Comparison of ENCODE assay signal across 24 cellular contexts in the genomic region with DNA sequence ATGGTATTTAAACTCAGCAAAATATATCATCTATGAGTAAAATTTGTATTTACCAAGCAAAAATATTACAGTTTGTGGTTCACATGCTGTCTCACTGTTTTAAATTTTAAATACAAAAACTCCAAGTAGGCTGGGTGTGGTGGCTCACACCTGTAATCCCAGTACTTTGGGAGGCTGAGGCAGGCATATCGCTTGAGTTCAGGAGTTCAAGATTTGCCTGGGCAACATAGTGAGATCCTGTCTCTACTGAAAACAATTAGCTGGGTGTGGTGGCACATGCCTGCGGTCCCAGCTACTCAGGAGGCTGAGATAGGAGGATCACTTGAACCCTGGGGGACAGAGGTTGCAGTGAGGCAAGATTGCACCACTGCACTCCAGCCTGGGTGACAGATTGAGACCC. TPM values are rescaled to one million over a fixed set of nuclear protein-coding genes. Genes with fewer than 3 reads are reported as not detected.
DNase-seq lines count a peak whose midpoint lies in the region; ATAC-seq and TF ChIP-seq lines count a peak whose summit lies in the region.
"Had no signal": no experiment of that assay in that cellular context is flagged by ENCODE, and none has a peak within 500 bp of the region (broad histone marks: within the 10 kb centered on the region; RNA-seq: fewer than 3 reads in every experiment).

No MANE protein-coding gene starts in this region.

- intact Hi-C loops in posterior vena cava (cut with DNase I) (no loop called here), head of caudate nucleus (cut with DNase I) (no loop called here)

- H3K9ac ChIP-seq in SK-N-MC (ENCODE audit: insufficient read length), result no peak overlapping the region
- H3K9ac ChIP-seq: BLaER1 had no signal

- peaks cover 6% of the 10 kb centered on the region for H3K27me3 Mint-ChIP-seq in WTC11 (ENCODE audit: low read depth)

- H3K36me3 Mint-ChIP-seq in WTC11, result peaks cover 15% of the 10 kb centered on the region
- H3K36me3 Mint-ChIP-seq: CD14-positive monocyte; CD4-positive, alpha-beta memory T cell had no signal

- no peak for DNase-seq in SK-N-MC (ENCODE audit: low read depth, low spot score)
- DNase-seq in WTC11 (ENCODE audit: low spot score), result no peak
- DNase-seq in posterior vena cava (ENCODE audit: low spot score), result peak; percentile 24
- DNase-seq in stimulated activated CD4-positive, alpha-beta T cell treated with anti-CD3 and anti-CD28 coated beads, Interleukin-4, amount 100 ng/mL, for 24 hours, result no peak
- no peak for DNase-seq in head of caudate nucleus
- DNase-seq: 8988T; ACHN; BE2C; C1 segment of cervical spinal cord; CD4-positive, alpha-beta memory T cell; CD4-positive, CD25-positive, alpha-beta regulatory T cell; CD8-positive, alpha-beta memory T cell; COR-L47; DMS 273 treated with DMSO at 0.1 percent for 48 hours; DMS153; DMS53; DMS79; DND-41; EL; GDM1 had no signal

- peaks cover 2% of the 10 kb centered on the region; the same call in 1 of the 2 replicates for H3K4me1 Mint-ChIP-seq in WTC11
- H3K4me1 Mint-ChIP-seq: CD14-positive monocyte; CD4-positive, alpha-beta memory T cell; CD4-positive, CD25-positive, alpha-beta regulatory T cell; CD8-positive, alpha-beta memory T cell had no signal

- no peak for TF ChIP-seq CTCF in WTC11 (IDR thresholded peaks at IDR 0.05)

- CTCF ChIA-PET in WTC11 (lab: Charles Lee), result interaction anchor here (1.0 to 1.9 kb wide), 3 partner anchors 15 to 40 kb away, joined by 3 to 6 read pairs (median 5); no protein-coding TSS in a partner anchor

- H3K4me3 ChIP-seq in SK-N-MC, result no peak overlapping the region
- H3K4me3 ChIP-seq: BLaER1, GM12878 had no signal

- H3K36me3 ChIP-seq in SK-N-MC (ENCODE audit: insufficient read depth, low read length), result peaks cover 18% of the 10 kb centered on the region
- H3K36me3 ChIP-seq: BE2C, BLaER1 had no signal

- no peak for ATAC-seq in WTC11
- no peak for ATAC-seq in GM19328 (IDR thresholded peaks at IDR 0.05; ENCODE audit: unreplicated experiment)
- ATAC-seq: GM12878 had no signal

- peaks cover 19% of the 10 kb centered on the region for H3K9me3 Mint-ChIP-seq in WTC11
- H3K9me3 Mint-ChIP-seq: CD4-positive, alpha-beta memory T cell; CD4-positive, CD25-positive, alpha-beta regulatory T cell; CD8-positive, alpha-beta memory T cell had no signal

- 0 out of 2 replicates have a peak overlapping the region, but pooled peaks have one; percentile 17 for H3K27ac ChIP-seq in SK-N-MC
- H3K27ac ChIP-seq: BLaER1 had no signal

- no peak overlapping the region for H3K4me3 Mint-ChIP-seq in WTC11
- H3K4me3 Mint-ChIP-seq: CD14-positive monocyte; CD4-positive, alpha-beta memory T cell; CD4-positive, CD25-positive, alpha-beta regulatory T cell; CD8-positive, alpha-beta memory T cell had no signal

- POLR2A ChIA-PET in WTC11 (lab: Charles Lee), result no interaction called here

- no peak overlapping the region for H3K27ac Mint-ChIP-seq in WTC11
- H3K27ac Mint-ChIP-seq: CD14-positive monocyte; CD4-positive, alpha-beta memory T cell; CD4-positive, CD25-positive, alpha-beta regulatory T cell; CD8-positive, alpha-beta memory T cell had no signal

- H3K9me3 ChIP-seq in SK-N-MC (ENCODE audit: low read depth, low read length), result no peaks in the 10 kb centered on the region
- H3K9me3 ChIP-seq: BE2C, BLaER1 had no signal

TF ChIP-seq in WTC11, 78 proteins besides CTCF, POLR2A, EP300 and RAD21:
- no peak for TF ChIP-seq EMX1 (CRISPR knock-in tag; IDR thresholded peaks at IDR 0.05)
- TF ChIP-seq ZNF121 (CRISPR knock-in tag; IDR thresholded peaks at IDR 0.05), result 0 out of 2 replicates have a peak, but pooled peaks have one; percentile 15
- no peak for TF ChIP-seq NFYB (CRISPR knock-in tag; conservative IDR thresholded peaks at IDR 0.05; ENCODE audit: low read depth)

RNA-seq across cellular contexts. Expression of a gene that starts 37.3 kb away (rescaled TPM):
- total RNA-seq in WTC11 (2021), result 2.2 to 4.2 TPM (median 2.9 TPM) in 3 replicates
- total RNA-seq in posterior vena cava, result 1 to 10 TPM; 4.4 to 5.7 TPM
